9 cellular contexts compared by ENCODE assay signal in the genomic region with DNA sequence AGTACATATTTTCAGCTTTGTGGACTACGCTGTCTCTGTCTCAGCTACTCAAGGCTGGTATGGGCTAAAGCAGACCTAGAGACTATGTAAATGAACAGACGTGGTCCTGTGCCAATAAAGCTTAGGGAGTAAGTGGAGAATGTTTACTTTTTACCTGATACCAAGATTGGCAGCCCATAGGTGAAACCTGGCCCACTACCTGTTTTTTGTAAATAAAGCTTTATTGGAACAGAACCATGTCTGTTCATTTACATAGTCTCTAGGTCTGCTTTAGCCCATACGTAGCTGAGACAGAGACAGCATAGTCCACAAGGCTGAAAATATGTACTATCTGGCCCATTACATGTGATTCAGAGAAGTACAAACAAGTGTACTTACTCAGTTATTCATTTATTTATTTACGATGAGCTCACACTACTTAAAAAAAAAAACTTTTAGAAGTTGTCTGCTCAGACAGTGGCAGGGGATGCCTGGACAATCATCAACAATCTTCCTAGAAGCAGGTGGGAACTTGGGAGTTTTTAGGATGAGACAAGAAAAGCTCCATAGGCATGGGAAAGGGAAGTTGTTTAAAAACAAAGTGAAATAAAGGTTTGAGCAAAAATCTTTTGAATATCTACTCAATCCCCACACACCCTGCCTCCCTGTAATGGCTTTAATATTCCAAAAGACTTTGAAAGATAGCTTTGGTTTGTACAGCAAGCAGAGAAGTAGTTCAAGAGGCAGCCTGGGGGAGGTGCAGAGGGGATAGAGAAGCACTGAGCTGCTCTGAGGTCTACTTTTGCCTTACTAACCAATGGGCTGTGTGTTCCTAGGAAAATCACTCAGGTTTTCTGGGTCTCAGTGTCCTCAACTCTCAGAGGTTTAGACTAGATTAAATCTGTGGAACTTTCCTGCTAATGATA.
DNase-seq lines count a peak whose midpoint lies in the region; ATAC-seq and TF ChIP-seq lines count a peak whose summit lies in the region.
"Had no signal": no experiment of that assay in that cellular context is flagged by ENCODE, and none has a peak within 500 bp of the region (broad histone marks: within the 10 kb centered on the region; RNA-seq: fewer than 3 reads in every experiment).

No MANE protein-coding gene starts in this region.

- peak overlapping the region; percentile 72 for H3K27ac Mint-ChIP-seq in activated T-cell treated with anti-CD3 and anti-CD28 coated beads, Interleukin-2, amount 50 U/mL, for 72 hours
- peak overlapping the region; percentile 91 for H3K27ac Mint-ChIP-seq in activated CD8-positive, alpha-beta T cell treated with anti-CD3 and anti-CD28 coated beads for 36 hours

- H3K4me3 Mint-ChIP-seq in activated T-cell treated with anti-CD3 and anti-CD28 coated beads, Interleukin-2, amount 50 U/mL, for 72 hours: peak overlapping the region; percentile 76 to 82
- H3K4me3 Mint-ChIP-seq in activated CD8-positive, alpha-beta T cell treated with anti-CD3 and anti-CD28 coated beads for 36 hours: peak overlapping the region; percentile 73

- no peak for TF ChIP-seq POLR2A in tibial nerve (IDR thresholded peaks at IDR 0.05)

- no peak for TF ChIP-seq CTCF in activated CD8-positive, alpha-beta T cell treated with anti-CD3 and anti-CD28 coated beads for 36 hours (IDR thresholded peaks at IDR 0.05)
- no peak for TF ChIP-seq CTCF in tibial nerve (IDR thresholded peaks at IDR 0.05)

- no peaks in the 10 kb centered on the region for H3K27me3 Mint-ChIP-seq in activated T-cell treated with anti-CD3 and anti-CD28 coated beads, Interleukin-2, amount 50 U/mL, for 72 hours (ENCODE audit: low read depth)
- no peaks in the 10 kb centered on the region for H3K27me3 Mint-ChIP-seq in activated CD8-positive, alpha-beta T cell treated with anti-CD3 and anti-CD28 coated beads for 36 hours

- H3K27ac ChIP-seq in tibial nerve: peak overlapping the region in 3 of 4 donors; percentile 27 to 92 (median 32)

- no peak for TF ChIP-seq EP300 in tibial nerve (IDR thresholded peaks at IDR 0.05)

- H3K27me3 ChIP-seq in tibial nerve: no peaks in the 10 kb centered on the region

- DNase-seq in activated T-cell treated with anti-CD3 and anti-CD28 coated beads, Interleukin-2, amount 50 U/mL, for 72 hours: no peak
- no peak for DNase-seq in activated T-cell treated with anti-CD3 and anti-CD28 coated beads, Interleukin-2, amount 50 U/mL, for 48 hours
- no peak for DNase-seq in activated CD8-positive, alpha-beta T cell treated with anti-CD3 and anti-CD28 coated beads for 36 hours
- DNase-seq in kidney glomerular epithelial cell (lab: John Stamatoyannopoulos, UW) (peak; percentile 17), tibial nerve (ENCODE audit: low spot score in 2 of 2) (no peak), putamen (ENCODE audit: low spot score) (no peak), NCI-H187 treated with DMSO at 0.1 percent for 48 hours (lab: John Stamatoyannopoulos, UW) (no peak)
- no peak for DNase-seq in stimulated activated CD4-positive, alpha-beta T cell treated with anti-CD3 and anti-CD28 coated beads, Interleukin-1b, Interleukin-23, amount 100 ng/mL, for 48 hours
- DNase-seq: head of caudate nucleus had no signal

- no peaks in the 10 kb centered on the region for H3K36me3 ChIP-seq in tibial nerve

- H3K9me3 ChIP-seq in tibial nerve: no peaks in the 10 kb centered on the region

- intact Hi-C loops in activated CD8-positive, alpha-beta T cell treated with anti-CD3 and anti-CD28 coated beads for 36 hours (cut with micrococcal nuclease): no loop called here

- no peak overlapping the region for H3K4me3 ChIP-seq in tibial nerve

- no peaks in the 10 kb centered on the region for H3K9me3 Mint-ChIP-seq in activated T-cell treated with anti-CD3 and anti-CD28 coated beads, Interleukin-2, amount 50 U/mL, for 72 hours
- H3K9me3 Mint-ChIP-seq in activated CD8-positive, alpha-beta T cell treated with anti-CD3 and anti-CD28 coated beads for 36 hours: no peaks in the 10 kb centered on the region

- CTCF ChIA-PET in activated CD8-positive, alpha-beta T cell treated with anti-CD3 and anti-CD28 coated beads for 36 hours (lab: Charles Lee): interaction anchor here (1.3 to 16.1 kb wide), 6 partner anchors 9 to 48 kb away, joined by 6 to 252 read pairs (median 34); no protein-coding TSS in a partner anchor

- H3K4me1 Mint-ChIP-seq in activated T-cell treated with anti-CD3 and anti-CD28 coated beads, Interleukin-2, amount 50 U/mL, for 72 hours (ENCODE audit: low read depth): peaks cover 100% of the 10 kb centered on the region
- H3K4me1 Mint-ChIP-seq in activated CD8-positive, alpha-beta T cell treated with anti-CD3 and anti-CD28 coated beads for 36 hours (ENCODE audit: low read depth): peaks cover 91% of the 10 kb centered on the region

- 82 to 85% methylated on average over 4 of the region's 4 CpGs for WGBS in tibial nerve, 2 donors

- H3K4me1 ChIP-seq in tibial nerve: peaks cover 0 to 64% (median 25%) of the 10 kb centered on the region in 4 donors

- POLR2A ChIA-PET in activated CD8-positive, alpha-beta T cell treated with anti-CD3 and anti-CD28 coated beads for 36 hours (lab: Charles Lee): interaction anchor here (0.7 to 15.9 kb wide), 7 partner anchors 6 to 35 kb away, joined by 3 to 251 read pairs (median 9); no protein-coding TSS in a partner anchor

- no peak for ATAC-seq in activated T-cell treated with anti-CD3 and anti-CD28 coated beads, Interleukin-2, amount 50 U/mL, for 72 hours (replicated peaks in 1 of 2)
- no peak for ATAC-seq in activated CD8-positive, alpha-beta T cell treated with anti-CD3 and anti-CD28 coated beads for 36 hours

- H3K36me3 Mint-ChIP-seq in activated T-cell treated with anti-CD3 and anti-CD28 coated beads, Interleukin-2, amount 50 U/mL, for 72 hours (ENCODE audit: insufficient read depth in 2 of 2): peaks cover 3 to 8% of the 10 kb centered on the region in 2 donors
- peaks cover 28% of the 10 kb centered on the region for H3K36me3 Mint-ChIP-seq in activated CD8-positive, alpha-beta T cell treated with anti-CD3 and anti-CD28 coated beads for 36 hours (ENCODE audit: low read depth)
